Comparison of ENCODE assay signal across 8 cellular contexts in genomic region chr13:109785141-109785891, GRCh38. TPM values are rescaled to one million over a fixed set of nuclear protein-coding genes. Genes with fewer than 3 reads are reported as not detected.
A peak's percentile ranks its signal among the peaks of the same experiment; 100 is the strongest.
DNase-seq lines count a peak whose midpoint lies in the region; ATAC-seq, FAIRE-seq and TF ChIP-seq lines count a peak whose summit lies in the region.

No MANE protein-coding gene starts in this region.

- no peaks in the 10 kb centered on the region for H4K20me1 ChIP-seq in keratinocyte (ENCODE audit: control insufficient read depth, extremely low read depth, insufficient read depth, low read length)

- H3K9ac ChIP-seq in keratinocyte (ENCODE audit: control insufficient read depth, extremely low read depth, insufficient read depth, low read length): peak overlapping the region; percentile 78

- H3K9me1 ChIP-seq in keratinocyte (ENCODE audit: control insufficient read depth, extremely low read depth, insufficient read depth, low read length): no peaks in the 10 kb centered on the region

- no peak for DNase-seq in CD14-positive monocyte (ENCODE audit: low spot score)
- peak; percentile 47 for DNase-seq in SK-N-DZ (ENCODE audit: low spot score)
- no peak for DNase-seq in keratinocyte (ENCODE audit: low read depth, low spot score)
- peak; percentile 51 for DNase-seq in stimulated activated CD4-positive, alpha-beta T cell treated with anti-CD3 and anti-CD28 coated beads, Interleukin-2, amount 100 ng/mL, for 24 hours
- no peak for DNase-seq in OCI-M2 (lab: John Stamatoyannopoulos, UW; ENCODE audit: unreplicated experiment)

- no peaks in the 10 kb centered on the region for H3K36me3 ChIP-seq in keratinocyte (ENCODE audit: control insufficient read depth in 2 of 2, extremely low read depth in 1 of 2, insufficient read depth in 2 of 2, low read length in 2 of 2)

- intact Hi-C loops in CD14-positive monocyte (cut with micrococcal nuclease): loop anchor here (5.0 to 10.0 kb wide), 4 partner anchors 71 to 621 kb away; no protein-coding TSS in a partner anchor

- no peaks in the 10 kb centered on the region for H3K9me3 ChIP-seq in keratinocyte (ENCODE audit: control insufficient read depth, low read depth, low read length)

- H3K36me3 Mint-ChIP-seq in CD14-positive monocyte: peaks cover 18 to 27% of the 10 kb centered on the region in 2 donors
- H3K36me3 Mint-ChIP-seq in brain: peaks cover 28% of the 10 kb centered on the region

- peak overlapping the region; percentile 49 for H2AFZ ChIP-seq in keratinocyte (ENCODE audit: control insufficient read depth, low read length)

- H3K79me2 ChIP-seq in keratinocyte (ENCODE audit: control insufficient read depth, insufficient read depth, low read length): peaks cover 44% of the 10 kb centered on the region

- peak; percentile 1 for ATAC-seq in HG03354 (IDR thresholded peaks at IDR 0.05; ENCODE audit: poor library complexity, severe bottlenecking, unreplicated experiment)
- no peak for ATAC-seq in GM19035 (IDR thresholded peaks at IDR 0.05; ENCODE audit: unreplicated experiment)

- H3K4me3 ChIP-seq in keratinocyte (ENCODE audit: control insufficient read depth in 2 of 3, extremely low read depth in 1 of 3, insufficient read depth in 2 of 3, low read depth in 1 of 3, low read length in 3 of 3): peak overlapping the region; percentile 66 to 73 (median 66)

- H3K4me1 Mint-ChIP-seq in CD14-positive monocyte (peaks cover 41% of the 10 kb centered on the region), brain (peaks cover 40% of the 10 kb centered on the region)

- FAIRE-seq in keratinocyte (lab: Jason Lieb, UNC): no peak

- H3K27ac ChIP-seq in keratinocyte (ENCODE audit: control insufficient read depth, insufficient read depth, low read length): peak overlapping the region; percentile 56

- H3K4me2 ChIP-seq in keratinocyte (ENCODE audit: control insufficient read depth, extremely low read depth, insufficient read depth, low read depth, low read length): peak overlapping the region; percentile 73

- no peaks in the 10 kb centered on the region for H3K27me3 Mint-ChIP-seq in CD14-positive monocyte (ENCODE audit: low read depth in 3 of 3)
- H3K27me3 Mint-ChIP-seq in brain: peaks cover 12% of the 10 kb centered on the region

- H3K9me3 Mint-ChIP-seq in CD14-positive monocyte: peaks cover 0 to 7% (median 3%) of the 10 kb centered on the region in 7 donors
- H3K9me3 Mint-ChIP-seq in brain: peaks cover 0 to 8% (median 3%) of the 10 kb centered on the region in 5 experiments

- dilution Hi-C loops in keratinocyte (cut with MboI; ENCODE audit: extremely low pct_ligation_motif_present, low sequenced_read_pairs): no loop called here

- H3K27me3 ChIP-seq in keratinocyte (ENCODE audit: control insufficient read depth, extremely low read depth, insufficient read depth, low read length): no peaks in the 10 kb centered on the region

- H3K4me1 ChIP-seq in keratinocyte (ENCODE audit: control insufficient read depth, extremely low read depth, insufficient read depth, low read length): peaks cover 14% of the 10 kb centered on the region

- H3K4me3 Mint-ChIP-seq in CD14-positive monocyte: peak overlapping the region; percentile 85 to 89
- H3K4me3 Mint-ChIP-seq in brain: peak overlapping the region; percentile 81 to 86 (median 83)

- peak overlapping the region; percentile 33 to 84 (median 74) for H3K27ac Mint-ChIP-seq in CD14-positive monocyte
- peak overlapping the region in 4 of 5 experiments; percentile 34 to 92 (median 82) for H3K27ac Mint-ChIP-seq in brain

- TF ChIP-seq CTCF in CD14-positive monocyte (IDR thresholded peaks at IDR 0.05): no peak
- no peak for TF ChIP-seq CTCF in brain (conservative IDR thresholded peaks at IDR 0.05)
- TF ChIP-seq CTCF in keratinocyte (optimal IDR thresholded peaks at IDR 0.05 in 1 of 3, IDR thresholded peaks at IDR 0.05 in 1 of 3, conservative IDR thresholded peaks at IDR 0.05 in 1 of 3; ENCODE audit: extremely low read depth in 1 of 3, insufficient read depth in 2 of 3, low read length in 3 of 3): no peak

RNA-seq across cellular contexts. Expression of gene IRS2, which starts 1.1 kb away (rescaled TPM):
- polyA plus RNA-seq in CD14-positive monocyte (1 to 10 TPM; 2.4 to 3.5 TPM), brain (ENCODE audit: insufficient read depth, low read depth, low replicate concordance) (33.7 TPM), keratinocyte (1.1 to 2.3 TPM (median 2.0 TPM) in 3 replicates)
- 3.4 and 4.6 TPM in 2 replicates for polyA plus RNA-seq in SK-N-DZ (2014; cell fraction: cytosol; rRNA removed)
- 1.9 and 2.5 TPM in 2 replicates for polyA plus RNA-seq in SK-N-DZ (2014; cell fraction: nucleus; rRNA removed)
- polyA plus RNA-seq in keratinocyte (2011; ENCODE audit: low read depth): 14.3 TPM
- 1.2 and 1.5 TPM in 2 replicates for polyA plus RNA-seq in keratinocyte (2011; cell fraction: cytosol; rRNA removed)
- polyA plus RNA-seq in keratinocyte (2011; cell fraction: nucleus; rRNA removed): 3.1 and 3.8 TPM in 2 replicates
- polyA plus RNA-seq in keratinocyte (2012; ENCODE audit: low replicate concordance): 3.7 and 13.2 TPM in 2 replicates
- 0.73 to 1.7 TPM (median 1.3 TPM) in 3 replicates for polyA minus RNA-seq in keratinocyte
- polyA minus RNA-seq in keratinocyte (2011; cell fraction: cytosol; rRNA and poly(A)+ RNA removed): 3.5 TPM
- polyA minus RNA-seq in keratinocyte (2011; cell fraction: nucleus; rRNA and poly(A)+ RNA removed): 5.5 and 6.1 TPM in 2 replicates

Comparison
In these comparisons a context has a peak if more than half of its experiments do, and no peak if none do; other contexts are left out.
1. DNase-seq: peak in SK-N-DZ (single experiment) and stimulated activated CD4-positive, alpha-beta T cell treated with anti-CD3 and anti-CD28 coated beads, Interleukin-2, amount 100 ng/mL, for 24 hours (2 of 2); none in CD14-positive monocyte (single experiment), keratinocyte (single experiment) and OCI-M2 (single experiment).